In genomic region chr17:79930786-79931516, GRCh38 we compare ENCODE assay signal across 1 cellular context.
TF ChIP-seq lines count a peak whose summit lies in the region.

No MANE protein-coding gene starts in this region.

TF ChIP-seq in SK-N-SH treated with all-trans-retinoic acid at 6 μM for 48 hours, 23 proteins besides CTCF, POLR2A, EP300 and RAD21 (continued from another document):
- TF ChIP-seq, protein P1, sequence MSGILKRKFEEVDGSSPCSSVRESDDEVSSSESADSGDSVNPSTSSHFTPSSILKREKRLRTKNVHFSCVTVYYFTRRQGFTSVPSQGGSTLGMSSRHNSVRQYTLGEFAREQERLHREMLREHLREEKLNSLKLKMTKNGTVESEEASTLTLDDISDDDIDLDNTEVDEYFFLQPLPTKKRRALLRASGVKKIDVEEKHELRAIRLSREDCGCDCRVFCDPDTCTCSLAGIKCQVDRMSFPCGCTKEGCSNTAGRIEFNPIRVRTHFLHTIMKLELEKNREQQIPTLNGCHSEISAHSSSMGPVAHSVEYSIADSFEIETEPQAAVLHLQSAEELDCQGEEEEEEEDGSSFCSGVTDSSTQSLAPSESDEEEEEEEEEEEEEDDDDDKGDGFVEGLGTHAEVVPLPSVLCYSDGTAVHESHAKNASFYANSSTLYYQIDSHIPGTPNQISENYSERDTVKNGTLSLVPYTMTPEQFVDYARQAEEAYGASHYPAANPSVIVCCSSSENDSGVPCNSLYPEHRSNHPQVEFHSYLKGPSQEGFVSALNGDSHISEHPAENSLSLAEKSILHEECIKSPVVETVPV (CRISPR knock-in tag; IDR thresholded peaks at IDR 0.05): no peak
- no peak for TF ChIP-seq PATZ1 (CRISPR knock-in tag; IDR thresholded peaks at IDR 0.05; ENCODE audit: borderline replicate concordance)
- TF ChIP-seq BACH2 (CRISPR knock-in tag; IDR thresholded peaks at IDR 0.05; ENCODE audit: borderline replicate concordance): no peak
- TF ChIP-seq ZC3H10 (CRISPR knock-in tag; IDR thresholded peaks at IDR 0.05): no peak
- no peak for TF ChIP-seq CSDC2 (CRISPR knock-in tag; IDR thresholded peaks at IDR 0.05)
